Comparison of ENCODE assay signal across 28 cellular contexts in the genomic region with DNA sequence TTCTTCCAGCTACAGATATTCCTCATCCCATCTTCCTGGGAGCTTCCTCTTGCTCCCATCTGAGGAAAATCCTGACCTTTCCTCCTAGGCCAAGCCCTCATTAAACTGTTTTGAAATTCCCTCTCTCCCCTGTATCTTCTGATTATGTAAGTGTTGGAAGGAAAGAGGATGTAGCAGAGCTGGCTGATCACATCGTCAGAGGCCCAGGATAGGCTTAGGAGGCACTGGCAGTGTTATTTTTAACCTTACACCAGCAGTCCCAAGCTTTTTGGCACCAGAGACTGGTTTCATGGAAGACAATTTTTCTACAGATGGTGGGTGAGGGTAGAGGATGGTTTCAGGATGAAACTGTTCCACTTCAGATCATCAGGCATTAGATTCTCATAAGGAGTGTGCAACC.
"Had no signal": no experiment of that assay in that cellular context is flagged by ENCODE, and none has a peak within 500 bp of the region (broad histone marks: within the 10 kb centered on the region; RNA-seq: fewer than 3 reads in every experiment).

No MANE protein-coding gene starts in this region.

- H3K27me3 ChIP-seq: adrenal gland, body of pancreas, colonic mucosa had no signal

- H3K27ac ChIP-seq: adrenal gland, body of pancreas, colonic mucosa, epithelial cell of prostate had no signal

- FAIRE-seq: endometrium, endothelial cell of umbilical vein, frontal cortex had no signal

- H3K36me3 ChIP-seq: adrenal gland, colonic mucosa had no signal

- H3K4me1 Mint-ChIP-seq: activated naive CD4-positive, alpha-beta T cell treated with anti-CD3 and anti-CD28 coated beads, Interleukin-2, amount 50 U/mL, for 24 hours; activated naive CD8-positive, alpha-beta T cell treated with anti-CD3 and anti-CD28 coated beads for 36 hours; activated naive CD8-positive, alpha-beta T cell treated with anti-CD3 and anti-CD28 coated beads, Interleukin-2, amount 50 U/mL, for 24 hours; activated T-helper 17 cell treated with anti-CD3 and anti-CD28 coated beads, Interleukin-2, amount 50 U/mL, for 72 hours had no signal

- H3K9me3 ChIP-seq: adrenal gland, body of pancreas, colonic mucosa had no signal

- H3K9me3 Mint-ChIP-seq: activated CD8-positive, alpha-beta T cell treated with anti-CD3 and anti-CD28 coated beads for 36 hours; activated naive CD4-positive, alpha-beta T cell treated with anti-CD3 and anti-CD28 coated beads for 36 hours; activated naive CD4-positive, alpha-beta T cell treated with anti-CD3 and anti-CD28 coated beads, Interleukin-2, amount 50 U/mL, for 24 hours; activated naive CD8-positive, alpha-beta T cell treated with anti-CD3 and anti-CD28 coated beads for 36 hours; activated naive CD8-positive, alpha-beta T cell treated with anti-CD3 and anti-CD28 coated beads, Interleukin-2, amount 50 U/mL, for 24 hours; activated T-cell treated with anti-CD3 and anti-CD28 coated beads, Interleukin-2, amount 50 U/mL, for 4 hours; activated T-helper 17 cell treated with anti-CD3 and anti-CD28 coated beads, Interleukin-2, amount 50 U/mL, for 72 hours had no signal

- H3K4me3 ChIP-seq: adrenal gland, body of pancreas, colonic mucosa had no signal

- H3K36me3 Mint-ChIP-seq: activated naive CD4-positive, alpha-beta T cell treated with anti-CD3 and anti-CD28 coated beads, Interleukin-2, amount 50 U/mL, for 24 hours; activated naive CD8-positive, alpha-beta T cell treated with anti-CD3 and anti-CD28 coated beads for 36 hours had no signal

- DNase-seq: activated CD4-positive, alpha-beta T cell treated with anti-CD3 and anti-CD28 coated beads for 36 hours; activated CD4-positive, alpha-beta T cell treated with anti-CD3 and anti-CD28 coated beads, Interleukin-2, amount 50 U/mL, for 1 hour; activated CD4-positive, alpha-beta T cell treated with anti-CD3 and anti-CD28 coated beads, Interleukin-2, amount 50 U/mL, for 48 hours; activated CD4-positive, CD25-positive, alpha-beta regulatory T cell; activated CD4-positive, CD25-positive, alpha-beta regulatory T cell treated with anti-CD3 and anti-CD28 coated beads, Interleukin-2, amount 50 U/mL, for 72 hours; activated CD8-positive, alpha-beta memory T cell treated with anti-CD3 and anti-CD28 coated beads for 24 hours; activated CD8-positive, alpha-beta T cell treated with anti-CD3 and anti-CD28 coated beads for 36 hours; activated effector memory CD4-positive, alpha-beta T cell treated with Interleukin-2 at 50 U/mL for 16 hours; activated naive CD4-positive, alpha-beta T cell treated with anti-CD3 and anti-CD28 coated beads for 36 hours; activated naive CD8-positive, alpha-beta T cell treated with anti-CD3 and anti-CD28 coated beads for 36 hours; activated naive CD8-positive, alpha-beta T cell treated with anti-CD3 and anti-CD28 coated beads, Interleukin-2, amount 50 U/mL, for 24 hours; activated T-cell treated with anti-CD3 and anti-CD28 coated beads, Interleukin-2, amount 50 U/mL, for 4 hours; adrenal gland; amygdala; aorta; body of pancreas; central memory CD4-positive, alpha-beta T cell; cerebellar nuclear complex; colonic mucosa; effector CD8-positive, alpha-beta T cell; foreskin fibroblast; T-helper 2 cell had no signal

- H3K27me3 Mint-ChIP-seq: activated CD8-positive, alpha-beta T cell treated with anti-CD3 and anti-CD28 coated beads for 36 hours; activated naive CD8-positive, alpha-beta T cell treated with anti-CD3 and anti-CD28 coated beads for 36 hours had no signal

- ATAC-seq: activated CD4-positive, alpha-beta T cell treated with anti-CD3 and anti-CD28 coated beads for 36 hours; activated CD8-positive, alpha-beta T cell treated with anti-CD3 and anti-CD28 coated beads for 36 hours; activated naive CD8-positive, alpha-beta T cell treated with anti-CD3 and anti-CD28 coated beads, Interleukin-2, amount 50 U/mL, for 24 hours; activated T-cell treated with anti-CD3 and anti-CD28 coated beads, Interleukin-2, amount 50 U/mL, for 4 hours; activated T-helper 17 cell treated with anti-CD3 and anti-CD28 coated beads, Interleukin-2, amount 50 U/mL, for 72 hours; body of pancreas had no signal

- H3K4me3 Mint-ChIP-seq: activated CD4-positive, alpha-beta T cell treated with anti-CD3 and anti-CD28 coated beads for 36 hours; activated CD8-positive, alpha-beta T cell treated with anti-CD3 and anti-CD28 coated beads for 36 hours; activated naive CD4-positive, alpha-beta T cell treated with anti-CD3 and anti-CD28 coated beads for 36 hours; activated naive CD4-positive, alpha-beta T cell treated with anti-CD3 and anti-CD28 coated beads, Interleukin-2, amount 50 U/mL, for 24 hours; activated naive CD8-positive, alpha-beta T cell treated with anti-CD3 and anti-CD28 coated beads for 36 hours; activated naive CD8-positive, alpha-beta T cell treated with anti-CD3 and anti-CD28 coated beads, Interleukin-2, amount 50 U/mL, for 24 hours; activated T-cell treated with anti-CD3 and anti-CD28 coated beads, Interleukin-2, amount 50 U/mL, for 4 hours; activated T-helper 17 cell treated with anti-CD3 and anti-CD28 coated beads, Interleukin-2, amount 50 U/mL, for 72 hours had no signal

- H3K4me1 ChIP-seq: adrenal gland, body of pancreas, colonic mucosa had no signal

- H3K27ac Mint-ChIP-seq: activated CD4-positive, alpha-beta T cell treated with anti-CD3 and anti-CD28 coated beads for 36 hours; activated CD8-positive, alpha-beta T cell treated with anti-CD3 and anti-CD28 coated beads for 36 hours; activated naive CD4-positive, alpha-beta T cell treated with anti-CD3 and anti-CD28 coated beads for 36 hours; activated naive CD4-positive, alpha-beta T cell treated with anti-CD3 and anti-CD28 coated beads, Interleukin-2, amount 50 U/mL, for 24 hours; activated naive CD8-positive, alpha-beta T cell treated with anti-CD3 and anti-CD28 coated beads for 36 hours; activated naive CD8-positive, alpha-beta T cell treated with anti-CD3 and anti-CD28 coated beads, Interleukin-2, amount 50 U/mL, for 24 hours; activated T-helper 17 cell treated with anti-CD3 and anti-CD28 coated beads, Interleukin-2, amount 50 U/mL, for 72 hours had no signal
